Comparison of ENCODE assay signal across 1 cellular context in the genomic region with DNA sequence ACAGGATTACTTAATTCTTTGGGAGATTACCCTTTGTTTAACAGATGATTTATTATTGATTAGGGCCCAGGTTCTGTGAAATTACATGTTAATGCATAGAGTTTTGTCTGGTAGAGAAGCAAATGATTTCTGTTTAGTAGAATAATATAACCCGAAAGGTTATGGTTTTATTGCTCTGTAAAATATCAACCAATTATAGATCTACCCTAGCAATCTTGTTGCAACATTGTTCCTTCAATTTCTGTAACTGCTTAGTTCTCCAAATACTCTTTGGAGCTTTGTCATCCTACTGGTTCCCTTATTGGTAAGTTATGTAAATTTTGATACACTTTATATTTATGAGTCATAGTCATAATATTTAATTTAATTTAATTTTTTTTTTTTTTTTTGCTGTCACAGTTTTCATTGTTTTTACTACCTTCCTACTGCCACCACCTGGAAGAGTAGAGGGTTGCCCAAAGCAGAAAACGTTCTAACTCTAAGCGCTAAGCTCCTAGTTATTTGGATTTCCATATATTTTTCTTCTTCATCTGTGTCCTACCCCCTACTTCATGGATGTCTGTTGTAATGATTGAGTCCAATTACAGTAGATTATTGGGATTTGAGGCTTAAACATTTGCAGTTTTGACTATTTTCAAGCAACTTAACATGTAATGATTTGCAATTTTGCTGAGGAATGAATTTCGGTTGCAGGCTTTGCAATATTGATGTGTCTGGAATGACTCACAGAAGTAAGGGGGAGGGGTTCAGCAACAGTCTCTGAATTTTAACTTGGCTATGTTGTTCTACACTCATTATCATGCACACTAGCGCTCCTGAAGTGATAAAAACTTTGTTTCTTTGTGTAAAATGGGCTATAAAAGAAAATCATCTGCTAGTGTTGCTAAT.
TF ChIP-seq lines count a peak whose summit lies in the region.

No MANE protein-coding gene starts in this region.

TF ChIP-seq in HCT116, 20 proteins besides CTCF, POLR2A, EP300 and RAD21:
- no peak for TF ChIP-seq EGR1 (IDR thresholded peaks at IDR 0.05; ENCODE audit: low read depth)
- TF ChIP-seq MAX (IDR thresholded peaks at IDR 0.05), result no peak
- TF ChIP-seq, protein P1, sequence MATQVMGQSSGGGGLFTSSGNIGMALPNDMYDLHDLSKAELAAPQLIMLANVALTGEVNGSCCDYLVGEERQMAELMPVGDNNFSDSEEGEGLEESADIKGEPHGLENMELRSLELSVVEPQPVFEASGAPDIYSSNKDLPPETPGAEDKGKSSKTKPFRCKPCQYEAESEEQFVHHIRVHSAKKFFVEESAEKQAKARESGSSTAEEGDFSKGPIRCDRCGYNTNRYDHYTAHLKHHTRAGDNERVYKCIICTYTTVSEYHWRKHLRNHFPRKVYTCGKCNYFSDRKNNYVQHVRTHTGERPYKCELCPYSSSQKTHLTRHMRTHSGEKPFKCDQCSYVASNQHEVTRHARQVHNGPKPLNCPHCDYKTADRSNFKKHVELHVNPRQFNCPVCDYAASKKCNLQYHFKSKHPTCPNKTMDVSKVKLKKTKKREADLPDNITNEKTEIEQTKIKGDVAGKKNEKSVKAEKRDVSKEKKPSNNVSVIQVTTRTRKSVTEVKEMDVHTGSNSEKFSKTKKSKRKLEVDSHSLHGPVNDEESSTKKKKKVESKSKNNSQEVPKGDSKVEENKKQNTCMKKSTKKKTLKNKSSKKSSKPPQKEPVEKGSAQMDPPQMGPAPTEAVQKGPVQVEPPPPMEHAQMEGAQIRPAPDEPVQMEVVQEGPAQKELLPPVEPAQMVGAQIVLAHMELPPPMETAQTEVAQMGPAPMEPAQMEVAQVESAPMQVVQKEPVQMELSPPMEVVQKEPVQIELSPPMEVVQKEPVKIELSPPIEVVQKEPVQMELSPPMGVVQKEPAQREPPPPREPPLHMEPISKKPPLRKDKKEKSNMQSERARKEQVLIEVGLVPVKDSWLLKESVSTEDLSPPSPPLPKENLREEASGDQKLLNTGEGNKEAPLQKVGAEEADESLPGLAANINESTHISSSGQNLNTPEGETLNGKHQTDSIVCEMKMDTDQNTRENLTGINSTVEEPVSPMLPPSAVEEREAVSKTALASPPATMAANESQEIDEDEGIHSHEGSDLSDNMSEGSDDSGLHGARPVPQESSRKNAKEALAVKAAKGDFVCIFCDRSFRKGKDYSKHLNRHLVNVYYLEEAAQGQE (IDR thresholded peaks at IDR 0.05; ENCODE audit: low read depth), result no peak
- TF ChIP-seq EZH2phosphoT487 (IDR thresholded peaks at IDR 0.05; ENCODE audit: borderline replicate concordance), result no peak
- no peak for TF ChIP-seq CEBPB (IDR thresholded peaks at IDR 0.05; ENCODE audit: low read depth)
- TF ChIP-seq SP1 (IDR thresholded peaks at IDR 0.05; ENCODE audit: low read depth), result no peak
- no peak for TF ChIP-seq ELF1 (IDR thresholded peaks at IDR 0.05; ENCODE audit: borderline replicate concordance, low read depth)
- no peak for TF ChIP-seq EZH2 (IDR thresholded peaks at IDR 0.05)
- no peak for TF ChIP-seq POLR2AphosphoS5 (IDR thresholded peaks at IDR 0.05; ENCODE audit: low read depth, low read length)
- no peak for TF ChIP-seq SRF (IDR thresholded peaks at IDR 0.05; ENCODE audit: low read depth)
- TF ChIP-seq SIN3A (IDR thresholded peaks at IDR 0.05; ENCODE audit: low read depth), result no peak
- TF ChIP-seq FOSL1 (IDR thresholded peaks at IDR 0.05; ENCODE audit: low read depth), result no peak
- no peak for TF ChIP-seq JUND (IDR thresholded peaks at IDR 0.05)
